Comparison of ENCODE assay signal across 1 cellular context in the genomic region with DNA sequence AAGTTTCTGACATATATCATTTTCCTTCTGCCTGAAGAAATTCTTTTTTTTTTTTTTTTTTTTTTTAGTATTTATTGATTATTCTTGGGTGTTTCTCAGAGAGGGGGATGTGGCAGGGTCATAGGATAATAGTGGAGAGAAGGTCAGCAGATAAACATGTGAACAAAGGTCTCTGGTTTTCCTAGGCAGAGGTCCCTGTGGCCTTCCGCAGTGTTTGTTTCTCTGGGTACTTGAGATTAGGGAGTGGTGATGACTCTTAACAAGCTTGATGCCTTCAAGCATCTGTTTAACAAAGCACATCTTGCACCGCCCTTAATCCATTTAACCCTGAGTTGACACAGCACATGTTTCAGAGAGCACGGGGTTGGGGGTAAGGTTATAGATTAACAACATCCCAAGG. TPM values are rescaled to one million over a fixed set of nuclear protein-coding genes. Genes with fewer than 3 reads are reported as not detected.
"Had no signal": no experiment of that assay in that cellular context is flagged by ENCODE, and none has a peak within 500 bp of the region (broad histone marks: within the 10 kb centered on the region; RNA-seq: fewer than 3 reads in every experiment).

No MANE protein-coding gene starts in this region.

RNA-seq across cellular contexts. Expression of gene SKA1, which starts 42.0 kb away (rescaled TPM):
- total RNA-seq: mesenteric fat pad had no signal
